ENCODE assay signal across 8 cellular contexts in genomic region chr11:83070044-83070877, GRCh38. TPM values are rescaled to one million over a fixed set of nuclear protein-coding genes. Genes with fewer than 3 reads are reported as not detected.
DNase-seq lines count a peak whose midpoint lies in the region; ATAC-seq and TF ChIP-seq lines count a peak whose summit lies in the region.

No MANE protein-coding gene starts in this region.

- TF ChIP-seq CTCF in DND-41 (IDR thresholded peaks at IDR 0.05; ENCODE audit: borderline replicate concordance, extremely low read depth, low read length, poor library complexity, severe bottlenecking), result no peak

- no peak for DNase-seq in DND-41
- DNase-seq in NCI-H2227 treated with DMSO at 0.1 percent for 48 hours (lab: John Stamatoyannopoulos, UW), result peak; percentile 67
- no peak for DNase-seq in effector memory CD4-positive, alpha-beta T cell
- peak; percentile 63 for DNase-seq in myocyte (ENCODE audit: low read depth)
- no peak for DNase-seq in stimulated activated CD8-positive, alpha-beta memory T cell treated with anti-CD3 and anti-CD28 coated beads, Interleukin-4, amount 100 ng/mL, for 48 hours
- no peak for DNase-seq in cortex of kidney (lab: John Stamatoyannopoulos, UW)
- no peak for DNase-seq in RPMI8226
- DNase-seq in NCI-H446 (lab: John Stamatoyannopoulos, UW), result no peak

- H2AFZ ChIP-seq in DND-41 (ENCODE audit: low read depth, low read length), result peak overlapping the region; percentile 86

- H3K36me3 ChIP-seq in DND-41 (ENCODE audit: insufficient read depth, low read length), result peaks cover 30% of the 10 kb centered on the region
- H3K36me3 ChIP-seq in effector memory CD4-positive, alpha-beta T cell (ENCODE audit: control insufficient read depth, insufficient read depth, low read length), result no peaks in the 10 kb centered on the region

- peaks cover 29% of the 10 kb centered on the region for H3K79me2 ChIP-seq in DND-41 (ENCODE audit: insufficient read depth, low read length)

- peaks cover 12% of the 10 kb centered on the region for H3K27me3 ChIP-seq in DND-41 (ENCODE audit: insufficient read depth, low read length, poor library complexity)
- H3K27me3 ChIP-seq in effector memory CD4-positive, alpha-beta T cell (replicated peaks; ENCODE audit: control insufficient read depth, insufficient read depth, low read length, poor library complexity, severe bottlenecking), result no peaks in the 10 kb centered on the region

- H4K20me1 ChIP-seq in DND-41 (ENCODE audit: insufficient read depth, low read length), result no peaks in the 10 kb centered on the region

- H3K9ac ChIP-seq in DND-41 (ENCODE audit: low read depth, low read length), result peak overlapping the region; percentile 93

- H3K4me1 ChIP-seq in DND-41 (ENCODE audit: insufficient read depth, low read length), result peaks cover 34% of the 10 kb centered on the region
- peaks cover 14% of the 10 kb centered on the region for H3K4me1 ChIP-seq in effector memory CD4-positive, alpha-beta T cell (ENCODE audit: control insufficient read depth, insufficient read depth, low read length, poor library complexity, severe bottlenecking)

- peak overlapping the region; percentile 87 for H3K4me2 ChIP-seq in DND-41 (ENCODE audit: insufficient read depth, low read length)

- no peaks in the 10 kb centered on the region for H3K9me3 ChIP-seq in DND-41 (ENCODE audit: insufficient read depth, low read length, severe bottlenecking)
- H3K9me3 ChIP-seq in effector memory CD4-positive, alpha-beta T cell (ENCODE audit: control insufficient read depth, low read length), result no peaks in the 10 kb centered on the region

- H3K27ac ChIP-seq in DND-41 (ENCODE audit: low read length), result no peak overlapping the region; the same call in 1 of the 2 replicates
- H3K27ac ChIP-seq in effector memory CD4-positive, alpha-beta T cell (ENCODE audit: insufficient read depth, low read length, poor library complexity, severe bottlenecking), result peak overlapping the region; percentile 96

- peak overlapping the region; percentile 80 to 96; a peak in 3 of 4 replicates for H3K4me3 ChIP-seq in DND-41 (ENCODE audit: low read depth in 1 of 2, low read length in 2 of 2)
- peak overlapping the region; percentile 69 for H3K4me3 ChIP-seq in effector memory CD4-positive, alpha-beta T cell (ENCODE audit: insufficient read depth, low read depth, low read length, poor library complexity, severe bottlenecking)

- ATAC-seq in DND-41 (ENCODE audit: insufficient read depth, low read depth), result no peak

RNA-seq across cellular contexts. Expression of gene RAB30, which starts 1.4 kb away (rescaled TPM):
- 13.6 and 23.0 TPM in 2 replicates for total RNA-seq in myocyte
- polyA plus RNA-seq in myocyte (2012), result 10.0 TPM

Comparison
In these comparisons a context has a peak if more than half of its experiments do, and no peak if none do; other contexts are left out.
1. DNase-seq: peak in NCI-H2227 treated with DMSO at 0.1 percent for 48 hours (single experiment) and myocyte (single experiment); none in DND-41 (single experiment), effector memory CD4-positive, alpha-beta T cell (0 of 3), stimulated activated CD8-positive, alpha-beta memory T cell treated with anti-CD3 and anti-CD28 coated beads, Interleukin-4, amount 100 ng/mL, for 48 hours (single experiment), cortex of kidney (single experiment), RPMI8226 (single experiment) and NCI-H446 (0 of 2).